1 cellular context compared by ENCODE assay signal in genomic region chr5:151459680-151460079, GRCh38.
TF ChIP-seq lines count a peak whose summit lies in the region.

No MANE protein-coding gene starts in this region.

TF ChIP-seq in GM23338, 12 proteins besides CTCF, POLR2A, EP300 and RAD21:
- TF ChIP-seq ZNF462 (CRISPR knock-in tag; IDR thresholded peaks at IDR 0.05) (no peak), REST (IDR thresholded peaks at IDR 0.05; ENCODE audit: unreplicated experiment) (no peak), NANOG (IDR thresholded peaks at IDR 0.05; ENCODE audit: borderline replicate concordance) (no peak), POLR2AphosphoS5 (IDR thresholded peaks at IDR 0.05; ENCODE audit: low read depth) (no peak), JUNB (IDR thresholded peaks at IDR 0.05; ENCODE audit: unreplicated experiment) (no peak), ZNF331 (CRISPR knock-in tag; IDR thresholded peaks at IDR 0.05; ENCODE audit: low read depth) (no peak)
